Comparison of ENCODE assay signal across 21 cellular contexts in genomic region chr20:20887593-20888272, GRCh38.
DNase-seq lines count a peak whose midpoint lies in the region; ATAC-seq and TF ChIP-seq lines count a peak whose summit lies in the region.
"Had no signal": no experiment of that assay in that cellular context is flagged by ENCODE, and none has a peak within 500 bp of the region (broad histone marks: within the 10 kb centered on the region; RNA-seq: fewer than 3 reads in every experiment).

No MANE protein-coding gene starts in this region.

- no peaks in the 10 kb centered on the region for H3K36me3 Mint-ChIP-seq in neural progenitor cell

- H3K9me3 Mint-ChIP-seq in neural progenitor cell: peaks cover 16% of the 10 kb centered on the region
- H3K9me3 Mint-ChIP-seq: CD4-positive, alpha-beta T cell had no signal

- H3K27me3 ChIP-seq in ectodermal cell (ENCODE audit: control insufficient read depth, insufficient read depth, low read length, poor library complexity, severe bottlenecking): peaks cover 90% of the 10 kb centered on the region
- H3K27me3 ChIP-seq in neural progenitor cell: peaks cover 88% of the 10 kb centered on the region
- H3K27me3 ChIP-seq: BE2C had no signal

- H3K9me3 ChIP-seq in ectodermal cell (ENCODE audit: control insufficient read depth, low read length) (no peaks in the 10 kb centered on the region), neural progenitor cell (ENCODE audit: low read depth) (no peaks in the 10 kb centered on the region)
- H3K9me3 ChIP-seq: BE2C had no signal

- peaks cover 41% of the 10 kb centered on the region for H3K27me3 Mint-ChIP-seq in neural progenitor cell (ENCODE audit: insufficient read depth, low read depth)

- 15 to 19% methylated on average over 19 of the region's 19 CpGs for WGBS in ectodermal cell, 2 experiments

- TF ChIP-seq CTCF in neural progenitor cell (IDR thresholded peaks at IDR 0.05): no peak

- peaks cover 29% of the 10 kb centered on the region for H3F3A ChIP-seq in neural progenitor cell (ENCODE audit: low read depth)

- no peak overlapping the region for H3K4me3 Mint-ChIP-seq in neural progenitor cell
- H3K4me3 Mint-ChIP-seq: CD4-positive, alpha-beta T cell had no signal

- H3K79me2 ChIP-seq in neural progenitor cell (ENCODE audit: low read depth): no peaks in the 10 kb centered on the region

- H4K20me1 ChIP-seq in neural progenitor cell (ENCODE audit: low read depth): peaks cover 16% of the 10 kb centered on the region

- peak; percentile 10 for DNase-seq in NCI-H1694 (lab: John Stamatoyannopoulos, UW)
- no peak for DNase-seq in NCI-H1694 treated with DMSO at 0.1 percent for 48 hours (lab: John Stamatoyannopoulos, UW)
- peak; percentile 65 for DNase-seq in NCI-H146 treated with DMSO at 0.1 percent for 48 hours (lab: John Stamatoyannopoulos, UW; ENCODE audit: unreplicated experiment)
- DNase-seq in neural progenitor cell (ENCODE audit: low spot score): peak; percentile 90
- DNase-seq in midbrain (lab: John Stamatoyannopoulos, UW): no peak
- DNase-seq: 8988T; BE2C; CD4-positive, alpha-beta T cell; DMS79 treated with DMSO at 0.1 percent for 48 hours; MV-4-11; NCI-H1436; NCI-H524; RPMI8226; SIG-M5; T-helper 17 cell had no signal

- H2AFZ ChIP-seq in neural progenitor cell (replicated peaks): no peak overlapping the region

- H3K4me3 ChIP-seq in ectodermal cell (ENCODE audit: insufficient read depth, low read depth, low read length): no peak overlapping the region
- H3K4me3 ChIP-seq in neural progenitor cell: no peak overlapping the region
- H3K4me3 ChIP-seq: GM12878, K562 had no signal

- H3K4me1 Mint-ChIP-seq in neural progenitor cell: peaks cover 20% of the 10 kb centered on the region

- no peaks in the 10 kb centered on the region for H3K36me3 ChIP-seq in ectodermal cell (ENCODE audit: control insufficient read depth, insufficient read depth, low read length)
- no peaks in the 10 kb centered on the region for H3K36me3 ChIP-seq in neural progenitor cell
- H3K36me3 ChIP-seq: BE2C had no signal

- H3K4me1 ChIP-seq in ectodermal cell (ENCODE audit: control insufficient read depth, insufficient read depth, low read length) (peaks cover 17% of the 10 kb centered on the region), neural progenitor cell (peaks cover 40% of the 10 kb centered on the region)
- H3K4me1 ChIP-seq: BE2C had no signal

- H3K9ac ChIP-seq in neural progenitor cell: no peak overlapping the region

- H3K4me2 ChIP-seq in neural progenitor cell: peak overlapping the region; percentile 45

- ATAC-seq in HG03025 (IDR thresholded peaks at IDR 0.05; ENCODE audit: low FRiP score, unreplicated experiment) (no peak), GM19397 (IDR thresholded peaks at IDR 0.05; ENCODE audit: unreplicated experiment) (no peak)
- ATAC-seq: GM12878, K562, T-helper 17 cell had no signal

- H3K27ac ChIP-seq in ectodermal cell (ENCODE audit: insufficient read depth, low read depth, low read length, poor library complexity, severe bottlenecking): peak overlapping the region; percentile 11
- H3K27ac ChIP-seq in neural progenitor cell: peak overlapping the region; percentile 17
- H3K27ac ChIP-seq: HL-60 had no signal

- H3K27ac Mint-ChIP-seq in neural progenitor cell: no peak overlapping the region
- H3K27ac Mint-ChIP-seq: CD4-positive, alpha-beta T cell; T-helper 17 cell had no signal

Comparison
In these comparisons a context has a peak if more than half of its experiments do, and no peak if none do; other contexts are left out.
1. DNase-seq: peak in NCI-H1694 (single experiment), NCI-H146 treated with DMSO at 0.1 percent for 48 hours (single experiment) and neural progenitor cell (single experiment); none in NCI-H1694 treated with DMSO at 0.1 percent for 48 hours (single experiment) and midbrain (single experiment).